Comparison of ENCODE assay signal across 8 cellular contexts in the genomic region with DNA sequence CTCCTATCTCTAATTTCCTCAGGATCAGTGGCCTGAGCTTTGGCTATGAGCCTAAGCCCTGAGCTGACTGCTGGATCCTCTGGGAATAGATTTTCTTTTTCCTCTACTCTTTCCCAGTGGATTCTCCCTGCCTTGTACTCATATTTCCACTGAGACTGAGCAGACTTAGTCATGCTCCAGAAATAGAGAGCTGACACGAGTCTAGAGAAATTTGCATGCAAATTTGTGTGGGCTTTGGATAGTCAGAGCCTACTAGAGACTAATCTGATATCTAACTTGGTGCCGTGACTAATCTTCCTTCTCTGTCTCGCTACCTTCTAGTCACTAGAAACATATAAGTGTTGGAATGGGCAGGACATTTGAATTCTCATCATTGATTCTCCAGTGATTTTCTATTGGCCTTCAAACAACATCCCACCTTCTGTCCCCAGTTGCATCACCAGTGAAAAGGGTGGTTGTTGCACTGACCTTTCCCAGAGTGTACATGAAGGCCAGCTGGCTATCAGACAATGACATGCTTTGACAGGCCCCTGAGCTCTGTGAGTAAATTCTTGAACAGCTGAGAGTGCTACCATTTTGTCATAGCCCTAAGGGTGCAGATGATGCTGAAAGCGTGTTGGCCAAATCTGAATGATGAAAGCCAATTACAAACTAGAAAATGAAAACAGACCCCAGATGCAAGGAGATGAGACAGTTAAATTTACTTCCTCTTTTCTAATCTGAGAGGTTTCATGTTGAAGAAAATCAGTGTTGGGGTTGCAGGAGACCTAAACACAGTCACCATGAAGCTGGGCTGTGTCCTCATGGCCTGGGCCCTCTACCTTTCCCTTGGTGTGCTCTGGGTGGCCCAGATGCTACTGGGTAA. TPM values are rescaled to one million over a fixed set of nuclear protein-coding genes. Genes with fewer than 3 reads are reported as not detected.
DNase-seq lines count a peak whose midpoint lies in the region; ATAC-seq lines count a peak whose summit lies in the region.

A gene with protein sequence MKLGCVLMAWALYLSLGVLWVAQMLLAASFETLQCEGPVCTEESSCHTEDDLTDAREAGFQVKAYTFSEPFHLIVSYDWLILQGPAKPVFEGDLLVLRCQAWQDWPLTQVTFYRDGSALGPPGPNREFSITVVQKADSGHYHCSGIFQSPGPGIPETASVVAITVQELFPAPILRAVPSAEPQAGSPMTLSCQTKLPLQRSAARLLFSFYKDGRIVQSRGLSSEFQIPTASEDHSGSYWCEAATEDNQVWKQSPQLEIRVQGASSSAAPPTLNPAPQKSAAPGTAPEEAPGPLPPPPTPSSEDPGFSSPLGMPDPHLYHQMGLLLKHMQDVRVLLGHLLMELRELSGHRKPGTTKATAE (plus strand): TSS at position 747 of the 865 bp plus-strand sequence. CDS start 36 bp downstream, at position 783.

- no peak within 1 kb of the TSS for H3K4me3 Mint-ChIP-seq in activated CD8-positive, alpha-beta memory T cell treated with anti-CD3 and anti-CD28 coated beads, Interleukin-2, amount 10 ng/mL, durations not matched to agents 7 days and 5 days
- H3K4me3 Mint-ChIP-seq in natural killer cell treated with Interleukin-12 subunit alpha and Interleukin-12 subunit beta and Interleukin-15 and Interleukin-18, amount 100 ng/mL, for 72 hours = no peak within 1 kb of the TSS

- ATAC-seq in GM21390 (IDR thresholded peaks at IDR 0.05; ENCODE audit: unreplicated experiment) (peak; percentile 64), HG03571 (IDR thresholded peaks at IDR 0.05; ENCODE audit: unreplicated experiment) (peak; percentile 55)
- no peak for ATAC-seq in activated CD8-positive, alpha-beta memory T cell treated with anti-CD3 and anti-CD28 coated beads, Interleukin-2, amount 10 ng/mL, durations not matched to agents 7 days and 5 days
- no peak for ATAC-seq in natural killer cell treated with Interleukin-12 subunit alpha and Interleukin-12 subunit beta and Interleukin-15 and Interleukin-18, amount 100 ng/mL, for 72 hours

- H3K27ac Mint-ChIP-seq in activated CD8-positive, alpha-beta memory T cell treated with anti-CD3 and anti-CD28 coated beads, Interleukin-2, amount 10 ng/mL, durations not matched to agents 7 days and 5 days = no peak within 1 kb of the TSS
- H3K27ac Mint-ChIP-seq in natural killer cell treated with Interleukin-12 subunit alpha and Interleukin-12 subunit beta and Interleukin-15 and Interleukin-18, amount 100 ng/mL, for 72 hours = no peak within 1 kb of the TSS

- H3K4me3 ChIP-seq in GM08714 (ENCODE audit: low read length) = peak within 1 kb of the TSS; percentile 99

- CTCF ChIA-PET in activated CD8-positive, alpha-beta memory T cell treated with anti-CD3 and anti-CD28 coated beads, Interleukin-2, amount 10 ng/mL, durations not matched to agents 7 days and 5 days (lab: Charles Lee) = interaction anchor here (0.8 kb wide), 1 partner anchor 219 kb away, joined by 3 read pairs; no protein-coding TSS in a partner anchor

- no peaks in the 10 kb centered on the region for H3K9me3 Mint-ChIP-seq in activated CD8-positive, alpha-beta memory T cell treated with anti-CD3 and anti-CD28 coated beads, Interleukin-2, amount 10 ng/mL, durations not matched to agents 7 days and 5 days (ENCODE audit: low read depth)
- no peaks in the 10 kb centered on the region for H3K9me3 Mint-ChIP-seq in natural killer cell treated with Interleukin-12 subunit alpha and Interleukin-12 subunit beta and Interleukin-15 and Interleukin-18, amount 100 ng/mL, for 72 hours

- peaks cover 20% of the 10 kb centered on the region for H3K27me3 Mint-ChIP-seq in activated CD8-positive, alpha-beta memory T cell treated with anti-CD3 and anti-CD28 coated beads, Interleukin-2, amount 10 ng/mL, durations not matched to agents 7 days and 5 days
- H3K27me3 Mint-ChIP-seq in natural killer cell treated with Interleukin-12 subunit alpha and Interleukin-12 subunit beta and Interleukin-15 and Interleukin-18, amount 100 ng/mL, for 72 hours = peaks cover 7% of the 10 kb centered on the region in 2 donors

- DNase-seq in astrocyte of the hippocampus (ENCODE audit: low read depth, low spot score) (peak; percentile 86), renal cortical epithelial cell (ENCODE audit: low read depth) (peak; percentile 91), NCI-H1436 treated with DMSO at 0.1 percent for 48 hours (lab: John Stamatoyannopoulos, UW) (no peak)
- no peak for DNase-seq in activated CD8-positive, alpha-beta memory T cell treated with anti-CD3 and anti-CD28 coated beads, Interleukin-2, amount 10 ng/mL, durations not matched to agents 7 days and 5 days
- no peak for DNase-seq in natural killer cell treated with Interleukin-12 subunit alpha and Interleukin-12 subunit beta and Interleukin-15 and Interleukin-18, amount 100 ng/mL, for 72 hours (ENCODE audit: low spot score)

- no peaks in the 10 kb centered on the region for H3K36me3 Mint-ChIP-seq in activated CD8-positive, alpha-beta memory T cell treated with anti-CD3 and anti-CD28 coated beads, Interleukin-2, amount 10 ng/mL, durations not matched to agents 7 days and 5 days
- H3K36me3 Mint-ChIP-seq in natural killer cell treated with Interleukin-12 subunit alpha and Interleukin-12 subunit beta and Interleukin-15 and Interleukin-18, amount 100 ng/mL, for 72 hours = no peaks in the 10 kb centered on the region

- no peaks in the 10 kb centered on the region for H3K4me1 Mint-ChIP-seq in activated CD8-positive, alpha-beta memory T cell treated with anti-CD3 and anti-CD28 coated beads, Interleukin-2, amount 10 ng/mL, durations not matched to agents 7 days and 5 days
- H3K4me1 Mint-ChIP-seq in natural killer cell treated with Interleukin-12 subunit alpha and Interleukin-12 subunit beta and Interleukin-15 and Interleukin-18, amount 100 ng/mL, for 72 hours (ENCODE audit: low read depth in 2 of 2) = peaks cover 0 to 5% of the 10 kb centered on the region in 2 donors

RNA-seq across cellular contexts. Expression of the gene that starts here (rescaled TPM):
- total RNA-seq in renal cortical epithelial cell = 1.4 TPM in 1 of 2 replicates, not detected in the other
- total RNA-seq in activated CD8-positive, alpha-beta memory T cell treated with anti-CD3 and anti-CD28 coated beads, Interleukin-2, amount 10 ng/mL, durations not matched to agents 7 days and 5 days = not detected
- total RNA-seq in natural killer cell treated with Interleukin-12 subunit alpha and Interleukin-12 subunit beta and Interleukin-15 and Interleukin-18, amount 100 ng/mL, for 72 hours = not detected

Comparison
In these comparisons a context has a peak if more than half of its experiments do, and no peak if none do; other contexts are left out.
1. ATAC-seq: peak in GM21390 (single experiment) and HG03571 (single experiment); none in activated CD8-positive, alpha-beta memory T cell treated with anti-CD3 and anti-CD28 coated beads, Interleukin-2, amount 10 ng/mL, durations not matched to agents 7 days and 5 days (single experiment) and natural killer cell treated with Interleukin-12 subunit alpha and Interleukin-12 subunit beta and Interleukin-15 and Interleukin-18, amount 100 ng/mL, for 72 hours (0 of 2).
2. DNase-seq: peak in astrocyte of the hippocampus (single experiment) and renal cortical epithelial cell (single experiment); none in activated CD8-positive, alpha-beta memory T cell treated with anti-CD3 and anti-CD28 coated beads, Interleukin-2, amount 10 ng/mL, durations not matched to agents 7 days and 5 days (single experiment), NCI-H1436 treated with DMSO at 0.1 percent for 48 hours (single experiment) and natural killer cell treated with Interleukin-12 subunit alpha and Interleukin-12 subunit beta and Interleukin-15 and Interleukin-18, amount 100 ng/mL, for 72 hours (single experiment).